In genomic region chr12:50715174-50715573, GRCh38 we compare ENCODE assay signal across 1 cellular context.
TF ChIP-seq lines count a peak whose summit lies in the region.

No MANE protein-coding gene starts in this region.

TF ChIP-seq in IMR-90, 13 proteins besides CTCF, POLR2A, EP300 and RAD21 (continued from another document):
- no peak for TF ChIP-seq BHLHE40 (IDR thresholded peaks at IDR 0.05; ENCODE audit: low read depth, low read length)
- TF ChIP-seq NFE2L2 (IDR thresholded peaks at IDR 0.05; ENCODE audit: low read depth, low read length), result no peak
- TF ChIP-seq USF2 (IDR thresholded peaks at IDR 0.05; ENCODE audit: low read depth, low read length), result no peak
- no peak for TF ChIP-seq RCOR1 (IDR thresholded peaks at IDR 0.05; ENCODE audit: insufficient replicate concordance, low read length)
- TF ChIP-seq MXI1 (IDR thresholded peaks at IDR 0.05; ENCODE audit: borderline replicate concordance, low read depth, low read length), result no peak
- TF ChIP-seq ELK1 (IDR thresholded peaks at IDR 0.05; ENCODE audit: borderline replicate concordance, low read depth, low read length), result no peak
- no peak for TF ChIP-seq FOS (IDR thresholded peaks at IDR 0.05; ENCODE audit: low read depth, low read length)
- no peak for TF ChIP-seq CEBPB (IDR thresholded peaks at IDR 0.05; ENCODE audit: low read depth, low read length)
- TF ChIP-seq CHD1 (IDR thresholded peaks at IDR 0.05; ENCODE audit: low read depth, low read length), result no peak
- no peak for TF ChIP-seq MAFK (IDR thresholded peaks at IDR 0.05; ENCODE audit: low read depth, low read length)
- TF ChIP-seq MAZ (IDR thresholded peaks at IDR 0.05; ENCODE audit: borderline replicate concordance, low read depth, low read length), result no peak
- no peak for TF ChIP-seq SMC3 (IDR thresholded peaks at IDR 0.05; ENCODE audit: low read depth, low read length)
